ENCODE assay signal across 18 cellular contexts in the genomic region with DNA sequence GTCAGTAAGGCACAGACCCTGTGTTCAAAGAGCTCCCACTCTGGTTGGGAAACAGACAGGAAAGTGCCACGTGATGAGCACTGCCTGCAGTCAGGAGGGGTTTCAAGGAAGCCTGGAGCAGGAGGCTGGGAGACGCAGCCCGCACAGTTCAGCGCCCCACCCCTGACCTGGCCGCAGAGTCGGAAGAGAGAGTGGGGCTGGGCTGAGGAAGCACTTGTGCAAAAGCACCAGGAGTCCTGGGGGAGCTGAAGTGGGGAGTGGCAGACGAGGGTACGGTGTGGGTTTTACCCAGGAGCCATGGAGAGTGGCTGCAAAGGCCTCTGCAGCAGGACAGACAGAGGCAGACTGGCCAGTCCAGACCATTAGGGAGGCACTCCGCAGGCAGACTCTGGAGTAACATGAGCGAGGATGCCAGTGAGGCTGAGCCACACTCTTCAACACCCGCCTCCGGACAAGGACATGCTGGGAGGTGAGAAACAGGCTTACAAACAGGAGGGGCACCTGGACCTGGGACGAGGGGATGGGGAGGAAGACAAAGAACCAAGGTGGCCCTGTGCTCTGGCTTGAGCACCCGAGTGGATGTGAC.
DNase-seq lines count a peak whose midpoint lies in the region; ATAC-seq, FAIRE-seq and TF ChIP-seq lines count a peak whose summit lies in the region.
"Had no signal": no experiment of that assay in that cellular context is flagged by ENCODE, and none has a peak within 500 bp of the region (broad histone marks: within the 10 kb centered on the region; RNA-seq: fewer than 3 reads in every experiment).

No MANE protein-coding gene starts in this region.

- POLR2A ChIA-PET in CD4-positive, alpha-beta memory T cell (lab: Charles Lee; ENCODE audit: partially characterized antibody): interaction anchor here (0.8 to 23.0 kb wide), 7 partner anchors 11 to 86 kb away, joined by 3 to 491 read pairs (median 8); a partner anchor contains a TSS
- POLR2A ChIA-PET in GM12878 (lab: Charles Lee): interaction anchor here (1.3 kb wide), 1 partner anchor 21 kb away, joined by 4 read pairs; no protein-coding TSS in a partner anchor

- 0 out of 2 replicates have a peak, but pooled peaks have one; percentile 17 for TF ChIP-seq POLR2A in GM12878 (IDR thresholded peaks at IDR 0.05; ENCODE audit: low read depth, low read length)

- TF ChIP-seq EP300 in GM12878 (IDR thresholded peaks at IDR 0.05; ENCODE audit: borderline replicate concordance in 1 of 2, control insufficient read depth in 1 of 2, low read depth in 2 of 2, low read length in 2 of 2): no peak

- peaks cover 42 to 92% (median 74%) of the 10 kb centered on the region in 4 donors for H3K4me1 Mint-ChIP-seq in CD4-positive, alpha-beta memory T cell
- H3K4me1 Mint-ChIP-seq in IgD-negative memory B cell: peaks cover 31 to 41% (median 39%) of the 10 kb centered on the region in 3 donors
- H3K4me1 Mint-ChIP-seq in nephron: peaks cover 80% of the 10 kb centered on the region

- H3K4me1 ChIP-seq in CD4-positive, alpha-beta memory T cell (ENCODE audit: insufficient read depth, low read length): peaks cover 78% of the 10 kb centered on the region
- H3K4me1 ChIP-seq in GM12878 (ENCODE audit: control insufficient read depth, insufficient read depth, low read length): peaks cover 41% of the 10 kb centered on the region

- no TSS peak for BruUV-seq in GM12878 (replicated peaks; lab: Mats Ljungman, UMichigan)

- H3K9ac ChIP-seq in GM12878 (ENCODE audit: control insufficient read depth, insufficient read depth, low read length): no peak overlapping the region

- intact Hi-C loops in CD4-positive, alpha-beta memory T cell (cut with micrococcal nuclease): no loop called here
- intact Hi-C loops in GM12878 (cut with micrococcal nuclease; ENCODE audit: unreplicated experiment): no loop called here

- H4K20me1 ChIP-seq in GM12878 (ENCODE audit: control insufficient read depth, insufficient read depth): no peaks in the 10 kb centered on the region

- H3K4me3 Mint-ChIP-seq in CD4-positive, alpha-beta memory T cell: peak overlapping the region in 4 of 8 donors; percentile 10 to 62 (median 40)
- peak overlapping the region in 2 of 4 donors; percentile 58 to 73 for H3K4me3 Mint-ChIP-seq in IgD-negative memory B cell
- no peak overlapping the region for H3K4me3 Mint-ChIP-seq in nephron
- H3K4me3 Mint-ChIP-seq: activated T-cell treated with anti-CD3 and anti-CD28 coated beads, Interleukin-2, amount 50 U/mL, for 4 hours had no signal

- RAD21 ChIA-PET in GM12878 (lab: Charles Lee; ENCODE audit: unreplicated experiment): no interaction called here

- no peak for FAIRE-seq in GM12878 (lab: Jason Lieb, UNC)

- TF ChIP-seq CTCF in GM12878 (IDR thresholded peaks at IDR 0.05 in 2 of 3, conservative IDR thresholded peaks at IDR 0.05 in 1 of 3; ENCODE audit: control insufficient read depth in 2 of 3, extremely low read depth in 1 of 3, insufficient read depth in 1 of 3, low read depth in 3 of 3, low read length in 3 of 3): no peak
- no peak for TF ChIP-seq CTCF in nephron (IDR thresholded peaks at IDR 0.05; ENCODE audit: unreplicated experiment in 3 of 3)

- H3K9me3 ChIP-seq in CD4-positive, alpha-beta memory T cell (ENCODE audit: control insufficient read depth in 1 of 2, low read length in 2 of 2): no peaks in the 10 kb centered on the region
- no peaks in the 10 kb centered on the region for H3K9me3 ChIP-seq in GM12878 (replicated peaks; ENCODE audit: control insufficient read depth, insufficient read depth, low read length)
- H3K9me3 ChIP-seq: breast epithelium, gastroesophageal sphincter, suprapubic skin had no signal

- H3K4me2 ChIP-seq in GM12878 (ENCODE audit: control insufficient read depth, insufficient read depth): no peak overlapping the region

- no peak for ATAC-seq in GM12878
- ATAC-seq: gastroesophageal sphincter, HCT116 had no signal

- no peaks in the 10 kb centered on the region for H3K27me3 ChIP-seq in CD4-positive, alpha-beta memory T cell (ENCODE audit: insufficient read depth, low read length)
- no peaks in the 10 kb centered on the region for H3K27me3 ChIP-seq in GM12878 (replicated peaks in 1 of 2; ENCODE audit: control insufficient read depth in 2 of 2, insufficient read depth in 2 of 2, low read length in 1 of 2)
- H3K27me3 ChIP-seq: breast epithelium, suprapubic skin had no signal

- H3K27me3 Mint-ChIP-seq in CD4-positive, alpha-beta memory T cell: no peaks in the 10 kb centered on the region
- H3K27me3 Mint-ChIP-seq in IgD-negative memory B cell: no peaks in the 10 kb centered on the region
- H3K27me3 Mint-ChIP-seq in nephron (ENCODE audit: low read depth): peaks cover 9% of the 10 kb centered on the region

- DNase-seq in CD4-positive, alpha-beta memory T cell: no peak
- DNase-seq in GM12878 (ENCODE audit: low read depth, low spot score): no peak
- no peak for DNase-seq in activated CD4-positive, CD25-positive, alpha-beta regulatory T cell treated with anti-CD3 and anti-CD28 coated beads, Interleukin-2, amount 50 U/mL, for 72 hours
- no peak for DNase-seq in GM19240 (ENCODE audit: insufficient read length, low spot score)
- no peak for DNase-seq in superior temporal gyrus (ENCODE audit: extremely low spot score)
- DNase-seq in NCI-H510A treated with DMSO at 0.1 percent for 48 hours (lab: John Stamatoyannopoulos, UW): no peak
- DNase-seq: activated T-cell treated with anti-CD3 and anti-CD28 coated beads, Interleukin-2, amount 50 U/mL, for 4 hours; islet precursor cell; NCI-H2081 treated with DMSO at 0.1 percent for 48 hours; NCI-H82; SIG-M5 had no signal

- peaks cover 15% of the 10 kb centered on the region for H3K79me2 ChIP-seq in GM12878 (ENCODE audit: control insufficient read depth, insufficient read depth, low read length)

- SMC1A ChIA-PET in GM12878 (lab: Charles Lee; ENCODE audit: uncharacterized antibody, unreplicated experiment): interaction anchor here (1.2 to 2.4 kb wide), 2 partner anchors 14 to 20 kb away, joined by 4 to 8 read pairs; no protein-coding TSS in a partner anchor

- H3K27ac ChIP-seq in CD4-positive, alpha-beta memory T cell (ENCODE audit: low read depth, low read length): peak overlapping the region; percentile 45
- no peak overlapping the region for H3K27ac ChIP-seq in GM12878 (ENCODE audit: control insufficient read depth, insufficient read depth)
- H3K27ac ChIP-seq: gastroesophageal sphincter, suprapubic skin had no signal

- TF ChIP-seq RAD21 in GM12878 (IDR thresholded peaks at IDR 0.05; ENCODE audit: insufficient read depth, low read depth, low read length): no peak

- in situ Hi-C loops in GM12878 (cut with MboI): no loop called here

- H3K36me3 ChIP-seq in CD4-positive, alpha-beta memory T cell (ENCODE audit: insufficient read depth, low read length): peaks cover 69% of the 10 kb centered on the region
- peaks cover 28 to 46% of the 10 kb centered on the region in 2 experiments for H3K36me3 ChIP-seq in GM12878 (ENCODE audit: control insufficient read depth in 2 of 2, insufficient read depth in 2 of 2, low read length in 1 of 2)
- H3K36me3 ChIP-seq: breast epithelium, gastroesophageal sphincter had no signal

- 78% methylated on average over 14 of the region's 14 CpGs for WGBS in GM12878 (ENCODE audit: insufficient coverage, insufficient replicate concordance, low lambda C conversion rate, missing lambda C conversion rate)

- H3K27ac Mint-ChIP-seq in CD4-positive, alpha-beta memory T cell: peak overlapping the region; percentile 89 to 98 (median 95)
- H3K27ac Mint-ChIP-seq in IgD-negative memory B cell (peak overlapping the region; percentile 85 to 91 (median 87)), nephron (peak overlapping the region; percentile 17 to 80 (median 53))

- H2AFZ ChIP-seq in GM12878 (ENCODE audit: control insufficient read depth, low read depth, low read length): no peak overlapping the region

- H3K9me3 Mint-ChIP-seq in CD4-positive, alpha-beta memory T cell: peaks cover 0 to 2% (median 0%) of the 10 kb centered on the region in 8 donors
- no peaks in the 10 kb centered on the region for H3K9me3 Mint-ChIP-seq in IgD-negative memory B cell
- no peaks in the 10 kb centered on the region for H3K9me3 Mint-ChIP-seq in nephron
- H3K9me3 Mint-ChIP-seq: activated T-cell treated with anti-CD3 and anti-CD28 coated beads, Interleukin-2, amount 50 U/mL, for 4 hours had no signal

- H3K36me3 Mint-ChIP-seq in CD4-positive, alpha-beta memory T cell: peaks cover 35 to 88% of the 10 kb centered on the region in 2 donors
- peaks cover 2% of the 10 kb centered on the region for H3K36me3 Mint-ChIP-seq in IgD-negative memory B cell
- H3K36me3 Mint-ChIP-seq in nephron (ENCODE audit: low read depth): no peaks in the 10 kb centered on the region

- no peak overlapping the region for H3K4me3 ChIP-seq in CD4-positive, alpha-beta memory T cell (ENCODE audit: low read length in 2 of 2)
- H3K4me3 ChIP-seq in GM12878: no peak overlapping the region
- H3K4me3 ChIP-seq: breast epithelium, gastroesophageal sphincter, skin epidermis, suprapubic skin had no signal

- CTCF ChIA-PET in CD4-positive, alpha-beta memory T cell (lab: Charles Lee; ENCODE audit: partially characterized antibody): interaction anchor here (0.6 to 26.1 kb wide), 3 partner anchors 25 to 90 kb away, joined by 3 to 522 read pairs (median 3); a partner anchor contains a TSS
- CTCF ChIA-PET in GM12878 (lab: Yijun Ruan, JAX): interaction anchor here (1.4 to 13.6 kb wide), 2 partner anchors 15 to 89 kb away, joined by 4 to 242 read pairs; a partner anchor contains a TSS

TF ChIP-seq in GM12878, 131 proteins besides CTCF, POLR2A, EP300 and RAD21:
- TF ChIP-seq HDAC6 (IDR thresholded peaks at IDR 0.05; ENCODE audit: unreplicated experiment) (no peak), POLR2AphosphoS5 (IDR thresholded peaks at IDR 0.05; ENCODE audit: low read length) (0 out of 2 replicates have a peak, but pooled peaks have one; percentile 6)
TF ChIP-seq in GM12878: peak in this region for 1.
